ENCODE assay signal across 9 cellular contexts in genomic region chr9:88533951-88534455, GRCh38. TPM values are rescaled to one million over a fixed set of nuclear protein-coding genes. Genes with fewer than 3 reads are reported as not detected.
A peak's percentile ranks its signal among the peaks of the same experiment; 100 is the strongest.
DNase-seq lines count a peak whose midpoint lies in the region; ATAC-seq, FAIRE-seq and TF ChIP-seq lines count a peak whose summit lies in the region.
"Had no signal": no experiment of that assay in that cellular context is flagged by ENCODE, and none has a peak within 500 bp of the region (broad histone marks: within the 10 kb centered on the region; RNA-seq: fewer than 3 reads in every experiment).

No MANE protein-coding gene starts in this region.

- peak overlapping the region; percentile 62 for H2AFZ ChIP-seq in keratinocyte (ENCODE audit: control insufficient read depth, low read length)

- peaks cover 3% of the 10 kb centered on the region for H4K20me1 ChIP-seq in keratinocyte (ENCODE audit: control insufficient read depth, extremely low read depth, insufficient read depth, low read length)

- H3K27me3 ChIP-seq in keratinocyte (ENCODE audit: control insufficient read depth, extremely low read depth, insufficient read depth, low read length): peaks cover 3% of the 10 kb centered on the region

- peak; percentile 10 for ATAC-seq in stimulated activated naive CD8-positive, alpha-beta T cell treated with anti-CD3 and anti-CD28 coated beads, Interleukin-15, Interleukin-2, amounts not matched to agents 100 U/mL and 50 U/mL, for 24 hours
- no peak for ATAC-seq in GM21717 (IDR thresholded peaks at IDR 0.05; ENCODE audit: unreplicated experiment)
- ATAC-seq: GM12878 had no signal

- no peaks in the 10 kb centered on the region for H3K79me2 ChIP-seq in keratinocyte (ENCODE audit: control insufficient read depth, insufficient read depth, low read length)

- H3K4me3 ChIP-seq in keratinocyte (ENCODE audit: control insufficient read depth in 2 of 3, extremely low read depth in 1 of 3, insufficient read depth in 2 of 3, low read depth in 1 of 3, low read length in 3 of 3): peak overlapping the region; percentile 46 to 60 (median 54)
- H3K4me3 ChIP-seq: GM12878 had no signal

- H3K9me3 ChIP-seq in keratinocyte (ENCODE audit: control insufficient read depth, low read depth, low read length): no peaks in the 10 kb centered on the region

- H3K36me3 ChIP-seq in keratinocyte (ENCODE audit: control insufficient read depth in 2 of 2, extremely low read depth in 1 of 2, insufficient read depth in 2 of 2, low read length in 2 of 2): no peaks in the 10 kb centered on the region

- TF ChIP-seq CTCF in brain (conservative IDR thresholded peaks at IDR 0.05): no peak
- no peak for TF ChIP-seq CTCF in keratinocyte (optimal IDR thresholded peaks at IDR 0.05 in 1 of 3, IDR thresholded peaks at IDR 0.05 in 1 of 3, conservative IDR thresholded peaks at IDR 0.05 in 1 of 3; ENCODE audit: extremely low read depth in 1 of 3, insufficient read depth in 2 of 3, low read length in 3 of 3)

- DNase-seq in stimulated activated CD4-positive, alpha-beta T cell treated with anti-CD3 and anti-CD28 coated beads, Interleukin-4, amount 100 ng/mL, for 1 hour: peak; percentile 4
- no peak for DNase-seq in stimulated activated CD4-positive, alpha-beta T cell treated with anti-CD3 and anti-CD28 coated beads, Interleukin-2, amount 100 ng/mL, for 48 hours
- no peak for DNase-seq in keratinocyte (ENCODE audit: low read depth, low spot score)
- no peak for DNase-seq in stimulated activated naive CD8-positive, alpha-beta T cell treated with anti-CD3 and anti-CD28 coated beads, Interleukin-15, Interleukin-2, amounts not matched to agents 100 U/mL and 50 U/mL, for 24 hours
- DNase-seq in stimulated activated CD4-positive, alpha-beta T cell treated with anti-CD3 and anti-CD28 coated beads, Interleukin-2, amount 100 ng/mL, for 24 hours: no peak
- no peak for DNase-seq in stimulated activated CD4-positive, alpha-beta T cell treated with anti-CD3 and anti-CD28 coated beads, Interleukin-12 subunit alpha, Interleukin-12 subunit beta, amount 100 ng/mL, for 4 hours

- H3K9ac ChIP-seq in keratinocyte (ENCODE audit: control insufficient read depth, extremely low read depth, insufficient read depth, low read length): no peak overlapping the region

- H3K36me3 Mint-ChIP-seq in brain: no peaks in the 10 kb centered on the region

- peaks cover 46% of the 10 kb centered on the region for H3K27me3 Mint-ChIP-seq in brain

- no peaks in the 10 kb centered on the region for H3K9me1 ChIP-seq in keratinocyte (ENCODE audit: control insufficient read depth, extremely low read depth, insufficient read depth, low read length)

- no peak overlapping the region for H3K27ac ChIP-seq in keratinocyte (ENCODE audit: control insufficient read depth, insufficient read depth, low read length)

- dilution Hi-C loops in keratinocyte (cut with MboI; ENCODE audit: extremely low pct_ligation_motif_present, low sequenced_read_pairs): no loop called here

- peak overlapping the region; percentile 70 to 82 (median 80) for H3K4me3 Mint-ChIP-seq in brain

- peak overlapping the region in 4 of 5 experiments; percentile 0 to 58 (median 7) for H3K27ac Mint-ChIP-seq in brain

- peaks cover 0 to 11% (median 3%) of the 10 kb centered on the region in 5 experiments for H3K9me3 Mint-ChIP-seq in brain

- H3K4me2 ChIP-seq in keratinocyte (ENCODE audit: control insufficient read depth, extremely low read depth, insufficient read depth, low read depth, low read length): peak overlapping the region; percentile 60

- peaks cover 19% of the 10 kb centered on the region for H3K4me1 ChIP-seq in keratinocyte (ENCODE audit: control insufficient read depth, extremely low read depth, insufficient read depth, low read length)

- FAIRE-seq in keratinocyte (lab: Jason Lieb, UNC): no peak
- FAIRE-seq: GM12878 had no signal

- H3K4me1 Mint-ChIP-seq in brain: peaks cover 50% of the 10 kb centered on the region

RNA-seq across cellular contexts. Expression of gene NXNL2, which starts 1.0 kb away (rescaled TPM):
- polyA plus RNA-seq in brain (ENCODE audit: insufficient read depth, low read depth, low replicate concordance) (0.37 TPM), keratinocyte (0.17 to 0.33 TPM (median 0.26 TPM) in 3 replicates)
- polyA plus RNA-seq in keratinocyte (2011; ENCODE audit: low read depth): not detected
- polyA plus RNA-seq in keratinocyte (2011; cell fraction: cytosol; rRNA removed): 0.23 and 0.48 TPM in 2 replicates
- polyA plus RNA-seq in keratinocyte (2011; cell fraction: nucleus; rRNA removed): 0.60 and 0.80 TPM in 2 replicates
- polyA plus RNA-seq in keratinocyte (2012; ENCODE audit: low replicate concordance): 0.18 TPM in 1 of 2 replicates, not detected in the other
- polyA minus RNA-seq in keratinocyte: not detected in 3 replicates
- polyA minus RNA-seq in keratinocyte (2011; cell fraction: cytosol; rRNA and poly(A)+ RNA removed): not detected
- not detected in 2 replicates for polyA minus RNA-seq in keratinocyte (2011; cell fraction: nucleus; rRNA and poly(A)+ RNA removed)
- polyA plus RNA-seq: GM12878 had no signal
